10 cellular contexts compared by ENCODE assay signal in genomic region chr12:15931590-15932053, GRCh38. TPM values are rescaled to one million over a fixed set of nuclear protein-coding genes. Genes with fewer than 3 reads are reported as not detected.
DNase-seq lines count a peak whose midpoint lies in the region; ATAC-seq lines count a peak whose summit lies in the region.
"Had no signal": no experiment of that assay in that cellular context is flagged by ENCODE, and none has a peak within 500 bp of the region (broad histone marks: within the 10 kb centered on the region; RNA-seq: fewer than 3 reads in every experiment).

No MANE protein-coding gene starts in this region.

- peak; percentile 8 for DNase-seq in NCI-H460 (ENCODE audit: extremely low read depth, low read depth)
- peak; percentile 15 to 49 for DNase-seq in memory B cell (ENCODE audit: low spot score in 2 of 2)
- no peak for DNase-seq in central memory CD4-positive, alpha-beta T cell
- no peak for DNase-seq in AML-193 (lab: John Stamatoyannopoulos, UW)
- no peak for DNase-seq in activated naive CD8-positive, alpha-beta T cell treated with anti-CD3 and anti-CD28 coated beads for 36 hours
- DNase-seq in effector CD4-positive, alpha-beta T cell = no peak
- DNase-seq: activated CD4-positive, alpha-beta T cell treated with anti-CD3 and anti-CD28 coated beads, Interleukin-2, amount 50 U/mL, for 1 hour; NCI-H510A treated with DMSO at 0.1 percent for 48 hours had no signal

- H3K36me3 Mint-ChIP-seq in memory B cell = no peaks in the 10 kb centered on the region
- H3K36me3 Mint-ChIP-seq in activated naive CD8-positive, alpha-beta T cell treated with anti-CD3 and anti-CD28 coated beads for 36 hours = peaks cover 18% of the 10 kb centered on the region

- H3K27me3 Mint-ChIP-seq in memory B cell = no peaks in the 10 kb centered on the region
- H3K27me3 Mint-ChIP-seq in activated naive CD8-positive, alpha-beta T cell treated with anti-CD3 and anti-CD28 coated beads for 36 hours = no peaks in the 10 kb centered on the region

- peak overlapping the region; percentile 12 for H3K4me3 Mint-ChIP-seq in memory B cell
- no peak overlapping the region for H3K4me3 Mint-ChIP-seq in activated naive CD8-positive, alpha-beta T cell treated with anti-CD3 and anti-CD28 coated beads for 36 hours

- H3K9me3 Mint-ChIP-seq in memory B cell = peaks cover 1% of the 10 kb centered on the region
- H3K9me3 Mint-ChIP-seq in activated naive CD8-positive, alpha-beta T cell treated with anti-CD3 and anti-CD28 coated beads for 36 hours = peaks cover 2% of the 10 kb centered on the region

- ATAC-seq in GM18502 (IDR thresholded peaks at IDR 0.05; ENCODE audit: poor library complexity, unreplicated experiment) (peak; percentile 75), HG02610 (IDR thresholded peaks at IDR 0.05; ENCODE audit: unreplicated experiment) (peak; percentile 73), memory B cell (ENCODE audit: low read depth) (peak; percentile 96)

- H3K27ac Mint-ChIP-seq in memory B cell = peak overlapping the region; percentile 39
- H3K27ac Mint-ChIP-seq in activated naive CD8-positive, alpha-beta T cell treated with anti-CD3 and anti-CD28 coated beads for 36 hours = no peak overlapping the region

- peaks cover 11% of the 10 kb centered on the region for H3K4me1 Mint-ChIP-seq in memory B cell
- H3K4me1 Mint-ChIP-seq in activated naive CD8-positive, alpha-beta T cell treated with anti-CD3 and anti-CD28 coated beads for 36 hours = peaks cover 7% of the 10 kb centered on the region

RNA-seq across cellular contexts. Expression of gene DERA, which starts 20.5 kb away (rescaled TPM):
- total RNA-seq in NCI-H460 (2014; rRNA removed; shearing (Covaris generic)) = 53.8 and 54.3 TPM in 2 replicates
- 29.5 and 44.6 TPM in 2 replicates for polyA plus RNA-seq in NCI-H460 (2014; cell fraction: nucleus; rRNA removed)
- 10 to 100 TPM; 28.3 to 34.0 TPM for total RNA-seq in activated naive CD8-positive, alpha-beta T cell treated with anti-CD3 and anti-CD28 coated beads for 36 hours

RNA-seq across cellular contexts. Expression of gene STRAP, which starts 49.4 kb away (rescaled TPM):
- 124 and 138 TPM in 2 replicates for total RNA-seq in NCI-H460 (2014; rRNA removed; shearing (Covaris generic))
- 64.9 and 91.4 TPM in 2 replicates for polyA plus RNA-seq in NCI-H460 (2014; cell fraction: nucleus; rRNA removed)
- 100 to 1,000 TPM; 184 to 192 TPM for total RNA-seq in activated naive CD8-positive, alpha-beta T cell treated with anti-CD3 and anti-CD28 coated beads for 36 hours

Comparison
In these comparisons a context has a peak if more than half of its experiments do, and no peak if none do; other contexts are left out.
1. DNase-seq: peak in NCI-H460 (single experiment) and memory B cell (2 of 2); none in central memory CD4-positive, alpha-beta T cell (single experiment), AML-193 (0 of 2), activated naive CD8-positive, alpha-beta T cell treated with anti-CD3 and anti-CD28 coated beads for 36 hours (single experiment) and effector CD4-positive, alpha-beta T cell (single experiment).
2. Peak in every context shown above with its lines, with median percentiles within 50 percentile points of each other: ATAC-seq.